In the genomic region with DNA sequence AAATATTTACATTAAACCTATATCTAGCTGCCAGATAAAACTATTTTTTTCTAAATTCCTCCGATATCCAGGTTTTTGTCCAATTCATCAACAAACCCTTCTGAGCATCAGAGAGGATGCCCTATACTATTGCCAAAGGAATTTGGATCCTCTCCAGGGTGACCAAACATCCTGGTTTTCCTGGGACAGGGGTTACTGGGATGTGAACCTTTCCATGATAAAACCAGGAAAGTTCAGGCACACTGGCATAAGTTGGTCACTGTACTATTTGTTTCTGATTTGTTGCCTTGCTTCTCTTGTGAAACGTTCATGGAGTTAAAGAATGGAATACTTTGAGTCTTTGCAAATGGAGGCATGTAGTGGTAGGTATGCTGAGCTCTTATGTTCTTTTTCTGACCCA, we compare ENCODE assay signal across 22 cellular contexts.
DNase-seq lines count a peak whose midpoint lies in the region; ATAC-seq and TF ChIP-seq lines count a peak whose summit lies in the region.
"Had no signal": no experiment of that assay in that cellular context is flagged by ENCODE, and none has a peak within 500 bp of the region (broad histone marks: within the 10 kb centered on the region; RNA-seq: fewer than 3 reads in every experiment).

No MANE protein-coding gene starts in this region.

- H3K4me3 Mint-ChIP-seq in CD4-positive, alpha-beta memory T cell, result no peak overlapping the region
- H3K4me3 Mint-ChIP-seq: CD8-positive, alpha-beta T cell; HFFc6 had no signal

- peaks cover 4 to 5% of the 10 kb centered on the region in 2 donors for H3K27me3 Mint-ChIP-seq in CD4-positive, alpha-beta memory T cell

- no peaks in the 10 kb centered on the region for H3K36me3 ChIP-seq in esophagus muscularis mucosa
- no peaks in the 10 kb centered on the region for H3K36me3 ChIP-seq in right lobe of liver
- no peaks in the 10 kb centered on the region for H3K36me3 ChIP-seq in smooth muscle cell (ENCODE audit: low read depth)
- H3K36me3 ChIP-seq in CD4-positive, alpha-beta memory T cell (ENCODE audit: insufficient read depth, low read length), result no peaks in the 10 kb centered on the region
- H3K36me3 ChIP-seq: BE2C; BLaER1 treated with 17β-estradiol and CSF1 and Interleukin-3, amounts not matched to agents 10 nM and 100 nM; HAP-1 had no signal

- no peak for TF ChIP-seq CTCF in C4-2B (conservative IDR thresholded peaks at IDR 0.05)
- no peak for TF ChIP-seq CTCF in esophagus muscularis mucosa (IDR thresholded peaks at IDR 0.05)
- no peak for TF ChIP-seq CTCF in right lobe of liver (IDR thresholded peaks at IDR 0.05)
- no peak for TF ChIP-seq CTCF in smooth muscle cell (IDR thresholded peaks at IDR 0.05; ENCODE audit: borderline replicate concordance, insufficient read depth, poor library complexity, severe bottlenecking)

- H3K4me1 ChIP-seq in esophagus muscularis mucosa (peaks cover 0 to 4% (median 0%) of the 10 kb centered on the region in 4 donors), right lobe of liver (peaks cover 0 to 26% (median 5%) of the 10 kb centered on the region in 4 donors), smooth muscle cell (ENCODE audit: low read depth) (no peaks in the 10 kb centered on the region)
- no peaks in the 10 kb centered on the region for H3K4me1 ChIP-seq in CD4-positive, alpha-beta memory T cell (ENCODE audit: insufficient read depth, low read length)
- H3K4me1 ChIP-seq: A549, BE2C, HAP-1 had no signal

- H4K20me1 ChIP-seq in smooth muscle cell (ENCODE audit: low read depth), result no peaks in the 10 kb centered on the region
- H4K20me1 ChIP-seq: BLaER1 treated with 17β-estradiol and CSF1 and Interleukin-3, amounts not matched to agents 10 nM and 100 nM had no signal

- no peak overlapping the region for H3K9ac ChIP-seq in smooth muscle cell (ENCODE audit: low read depth)
- H3K9ac ChIP-seq: BLaER1 treated with 17β-estradiol and CSF1 and Interleukin-3, amounts not matched to agents 10 nM and 100 nM had no signal

- no peaks in the 10 kb centered on the region for H3F3A ChIP-seq in smooth muscle cell (ENCODE audit: low read depth)

- H3K79me2 ChIP-seq in smooth muscle cell (ENCODE audit: low read depth), result no peaks in the 10 kb centered on the region

- peaks cover 0 to 4% of the 10 kb centered on the region in 2 donors for H3K36me3 Mint-ChIP-seq in CD4-positive, alpha-beta memory T cell
- H3K36me3 Mint-ChIP-seq: CD8-positive, alpha-beta T cell had no signal

- intact Hi-C loops in esophagus muscularis mucosa (cut with DNase I), result no loop called here
- intact Hi-C loops in right lobe of liver (cut with DNase I), result no loop called here
- intact Hi-C loops in CD4-positive, alpha-beta memory T cell (cut with micrococcal nuclease), result no loop called here

- peak in 3 of 4 donors; percentile 57 to 78 (median 68) for ATAC-seq in right lobe of liver
- ATAC-seq: A549; CD8-positive, alpha-beta T cell; GM12878 had no signal

- H3K9me3 ChIP-seq in esophagus muscularis mucosa, result no peaks in the 10 kb centered on the region
- no peaks in the 10 kb centered on the region for H3K9me3 ChIP-seq in right lobe of liver
- no peaks in the 10 kb centered on the region for H3K9me3 ChIP-seq in smooth muscle cell (replicated peaks; ENCODE audit: low read depth)
- no peaks in the 10 kb centered on the region for H3K9me3 ChIP-seq in CD4-positive, alpha-beta memory T cell (ENCODE audit: control insufficient read depth in 1 of 2, low read length in 2 of 2)
- H3K9me3 ChIP-seq: A549; BE2C; BLaER1 treated with 17β-estradiol and CSF1 and Interleukin-3, amounts not matched to agents 10 nM and 100 nM; HAP-1 had no signal

- CTCF ChIA-PET in CD4-positive, alpha-beta memory T cell (lab: Charles Lee; ENCODE audit: partially characterized antibody), result no interaction called here

- H3K27ac Mint-ChIP-seq in CD4-positive, alpha-beta memory T cell, result no peak overlapping the region
- H3K27ac Mint-ChIP-seq: CD8-positive, alpha-beta T cell; HFFc6 had no signal

- H3K27ac ChIP-seq in C4-2B (peak overlapping the region; percentile 3; the same call in 1 of the 2 replicates), esophagus muscularis mucosa (replicated peaks in 1 of 4) (no peak overlapping the region), right lobe of liver (peak overlapping the region in 2 of 3 donors; percentile 30), smooth muscle cell (ENCODE audit: low read depth) (no peak overlapping the region)
- no peak overlapping the region for H3K27ac ChIP-seq in CD4-positive, alpha-beta memory T cell (ENCODE audit: low read depth, low read length)
- H3K27ac ChIP-seq: A549; BLaER1 treated with 17β-estradiol and CSF1 and Interleukin-3, amounts not matched to agents 10 nM and 100 nM had no signal

- TF ChIP-seq POLR2A in esophagus muscularis mucosa (IDR thresholded peaks at IDR 0.05; ENCODE audit: low read depth) (no peak), right lobe of liver (IDR thresholded peaks at IDR 0.05) (no peak)

- H3K9me3 Mint-ChIP-seq in CD4-positive, alpha-beta memory T cell, result peaks cover 0 to 3% (median 0%) of the 10 kb centered on the region in 8 donors
- H3K9me3 Mint-ChIP-seq: CD8-positive, alpha-beta T cell; HFFc6 had no signal

- POLR2A ChIA-PET in CD4-positive, alpha-beta memory T cell (lab: Charles Lee; ENCODE audit: partially characterized antibody), result no interaction called here

- no peaks in the 10 kb centered on the region for H3K4me1 Mint-ChIP-seq in CD4-positive, alpha-beta memory T cell

- WGBS in esophagus muscularis mucosa, result 43% methylated on average over 2 of the region's 2 CpGs
- 24% methylated on average over 2 of the region's 2 CpGs for WGBS in right lobe of liver (ENCODE audit: insufficient coverage, low coverage, low lambda C conversion rate, missing lambda C conversion rate)
- 81% methylated on average over 2 of the region's 2 CpGs for WGBS in smooth muscle cell (ENCODE audit: low lambda C conversion rate)

- H3K4me2 ChIP-seq in smooth muscle cell, result no peak overlapping the region
- H3K4me2 ChIP-seq: A549; BLaER1 treated with 17β-estradiol and CSF1 and Interleukin-3, amounts not matched to agents 10 nM and 100 nM had no signal

- TF ChIP-seq EP300 in esophagus muscularis mucosa (IDR thresholded peaks at IDR 0.05), result no peak

- H3K27me3 ChIP-seq in esophagus muscularis mucosa (peaks cover 0 to under 1% (median 0%) of the 10 kb centered on the region in 4 donors), right lobe of liver (no peaks in the 10 kb centered on the region), smooth muscle cell (ENCODE audit: low read depth) (no peaks in the 10 kb centered on the region)
- no peaks in the 10 kb centered on the region for H3K27me3 ChIP-seq in CD4-positive, alpha-beta memory T cell (ENCODE audit: insufficient read depth, low read length)
- H3K27me3 ChIP-seq: BE2C; BLaER1 treated with 17β-estradiol and CSF1 and Interleukin-3, amounts not matched to agents 10 nM and 100 nM had no signal

- H2AFZ ChIP-seq in smooth muscle cell (ENCODE audit: low read depth), result no peak overlapping the region

- DNase-seq in dermis blood vessel endothelial cell (peak; percentile 16), esophagus muscularis mucosa (ENCODE audit: extremely low spot score) (peak; percentile 26), right lobe of liver (no peak), smooth muscle cell (lab: John Stamatoyannopoulos, UW; ENCODE audit: unreplicated experiment) (no peak), mesenteric fat pad (ENCODE audit: low spot score) (no peak)
- no peak for DNase-seq in CD4-positive, alpha-beta memory T cell
- DNase-seq: 8988T; ACHN; AML-193; BE2C; CD8-positive, alpha-beta T cell; DMS 273 treated with DMSO at 0.1 percent for 48 hours; DMS79; EL; GDM1; GOT3; HFFc6 had no signal

- H3K4me3 ChIP-seq in esophagus muscularis mucosa (no peak overlapping the region), right lobe of liver (no peak overlapping the region), smooth muscle cell (no peak overlapping the region)
- H3K4me3 ChIP-seq in CD4-positive, alpha-beta memory T cell (ENCODE audit: low read length in 2 of 2), result no peak overlapping the region
- H3K4me3 ChIP-seq: A549; BLaER1 treated with 17β-estradiol and CSF1 and Interleukin-3, amounts not matched to agents 10 nM and 100 nM; GM12878; HAP-1 had no signal

Comparison
In these comparisons a context has a peak if more than half of its experiments do, and no peak if none do; other contexts are left out.
1. H3K27ac ChIP-seq: peak in C4-2B (single experiment) and right lobe of liver (2 of 3); none in esophagus muscularis mucosa (0 of 4), smooth muscle cell (single experiment) and CD4-positive, alpha-beta memory T cell (single experiment).
2. DNase-seq: peak in dermis blood vessel endothelial cell (single experiment) and esophagus muscularis mucosa (single experiment); none in right lobe of liver (0 of 3), smooth muscle cell (single experiment), CD4-positive, alpha-beta memory T cell (0 of 5) and mesenteric fat pad (single experiment).